10 cellular contexts compared by ENCODE assay signal in genomic region chr5:126368239-126368812, GRCh38. TPM values are rescaled to one million over a fixed set of nuclear protein-coding genes. Genes with fewer than 3 reads are reported as not detected.
A peak's percentile ranks its signal among the peaks of the same experiment; 100 is the strongest.
DNase-seq lines count a peak whose midpoint lies in the region; FAIRE-seq and TF ChIP-seq lines count a peak whose summit lies in the region.
"Had no signal": no experiment of that assay in that cellular context is flagged by ENCODE, and none has a peak within 500 bp of the region (broad histone marks: within the 10 kb centered on the region; RNA-seq: fewer than 3 reads in every experiment).

No MANE protein-coding gene starts in this region.

- peaks cover 13 to 44% (median 25%) of the 10 kb centered on the region in 4 donors for H3K4me1 ChIP-seq in stomach

- H3K27ac ChIP-seq in stomach = peak overlapping the region in 4 of 5 donors; percentile 7 to 41 (median 24)
- H3K27ac ChIP-seq: esophagus muscularis mucosa had no signal

- 23 to 54% (median 32%) methylated on average over 2 of the region's 2 CpGs for WGBS in stomach, 5 donors

- H3K36me3 ChIP-seq in stomach = no peaks in the 10 kb centered on the region
- H3K36me3 ChIP-seq: esophagus muscularis mucosa had no signal

- no peak for TF ChIP-seq POLR2A in H54 (IDR thresholded peaks at IDR 0.05; ENCODE audit: low read depth, low read length)
- TF ChIP-seq POLR2A in stomach (IDR thresholded peaks at IDR 0.05) = no peak

- no peak overlapping the region for H3K4me3 ChIP-seq in fibroblast of villous mesenchyme (ENCODE audit: low read depth, low read length)
- no peak overlapping the region for H3K4me3 ChIP-seq in stomach
- H3K4me3 ChIP-seq: esophagus muscularis mucosa had no signal

- no peaks in the 10 kb centered on the region for H3K27me3 ChIP-seq in stomach
- H3K27me3 ChIP-seq: esophagus muscularis mucosa had no signal

- no peaks in the 10 kb centered on the region for H3K9me3 ChIP-seq in stomach
- H3K9me3 ChIP-seq: esophagus muscularis mucosa had no signal

- peak; percentile 30 for FAIRE-seq in H54 (lab: Jason Lieb, UNC)

- TF ChIP-seq EP300 in stomach (IDR thresholded peaks at IDR 0.05) = no peak

- TF ChIP-seq CTCF in fibroblast of villous mesenchyme (IDR thresholded peaks at IDR 0.05; ENCODE audit: insufficient read depth, low read depth, low read length) (no peak), stomach (IDR thresholded peaks at IDR 0.05) (no peak)

- DNase-seq in H54 (ENCODE audit: insufficient read length, low spot score) (no peak), NCI-H345 (lab: John Stamatoyannopoulos, UW) (peak; percentile 64), fibroblast of villous mesenchyme (ENCODE audit: low read depth) (peak; percentile 82), stomach (no peak), NAMALWA (ENCODE audit: low spot score) (no peak)
- no peak for DNase-seq in activated CD4-positive, CD25-positive, alpha-beta regulatory T cell treated with anti-CD3 and anti-CD28 coated beads, Interleukin-2, amount 50 U/mL, for 72 hours
- DNase-seq in stimulated activated CD4-positive, alpha-beta T cell treated with anti-CD3 and anti-CD28 coated beads, Interleukin-4, amount 100 ng/mL, for 24 hours = no peak
- DNase-seq: activated naive CD8-positive, alpha-beta T cell treated with anti-CD3 and anti-CD28 coated beads, Interleukin-2, amount 50 U/mL, for 24 hours; NCI-H524 treated with DMSO at 0.1 percent for 48 hours had no signal

- intact Hi-C loops in stomach (cut with DNase I; ENCODE audit: low total_unique reads) = no loop called here

RNA-seq across cellular contexts. Expression of gene GRAMD2B, which starts 54.9 kb away (rescaled TPM):
- 61.8 and 113 TPM in 2 replicates for total RNA-seq in fibroblast of villous mesenchyme
- total RNA-seq in stomach = 10 to 100 TPM; 18.8 to 69.6 (median 47.5) TPM
- 10 to 100 TPM in 1 of 3 donors, 1 to 10 TPM in 2; 5.7 to 12.8 (median 6.5) TPM for polyA plus RNA-seq in stomach

Comparison
In these comparisons a context has a peak if more than half of its experiments do, and no peak if none do; other contexts are left out.
1. DNase-seq: peak in NCI-H345 (single experiment) and fibroblast of villous mesenchyme (single experiment); none in H54 (single experiment), stomach (single experiment), NAMALWA (single experiment), activated CD4-positive, CD25-positive, alpha-beta regulatory T cell treated with anti-CD3 and anti-CD28 coated beads, Interleukin-2, amount 50 U/mL, for 72 hours (single experiment) and stimulated activated CD4-positive, alpha-beta T cell treated with anti-CD3 and anti-CD28 coated beads, Interleukin-4, amount 100 ng/mL, for 24 hours (single experiment).